In the genomic region with DNA sequence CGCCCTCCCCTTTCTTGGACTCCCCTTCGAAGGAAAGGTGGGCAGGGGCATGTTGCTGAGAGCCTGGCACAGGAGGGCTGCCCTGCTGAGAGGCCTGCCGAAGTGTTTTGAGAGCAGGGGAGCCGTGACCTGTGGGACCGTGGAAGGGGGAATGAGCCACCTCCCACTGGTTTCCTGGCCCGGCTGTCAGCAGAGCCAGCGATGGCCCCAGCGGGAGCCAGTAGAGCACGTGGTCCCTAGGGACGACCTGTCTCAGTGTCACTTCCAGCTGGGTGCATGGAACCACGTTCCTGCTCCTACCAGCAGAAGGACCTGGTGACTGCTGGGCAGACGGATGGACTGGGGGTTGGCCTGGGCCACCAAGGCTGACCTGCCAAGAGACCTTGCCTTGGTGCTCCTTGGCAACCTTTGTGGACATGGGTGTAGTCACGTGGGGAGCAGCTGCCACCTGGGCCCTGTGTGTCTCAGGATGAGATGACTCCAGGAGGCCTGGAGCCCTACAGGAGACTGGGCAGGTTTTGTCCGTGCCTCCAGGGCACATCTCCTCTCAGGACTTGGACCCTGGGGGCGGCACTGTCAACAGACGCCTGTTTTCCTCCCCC, we compare ENCODE assay signal across 21 cellular contexts. TPM values are rescaled to one million over a fixed set of nuclear protein-coding genes. Genes with fewer than 3 reads are reported as not detected.
"Had no signal": no experiment of that assay in that cellular context is flagged by ENCODE, and none has a peak within 500 bp of the region (broad histone marks: within the 10 kb centered on the region; RNA-seq: fewer than 3 reads in every experiment).

No MANE protein-coding gene starts in this region.

- ATAC-seq: foreskin keratinocyte; left ventricle myocardium superior; natural killer cell treated with Interleukin-12 subunit alpha and Interleukin-12 subunit beta and Interleukin-15 and Interleukin-18, amount 100 ng/mL, for 72 hours had no signal

- DNase-seq: activated CD4-positive, alpha-beta T cell treated with anti-CD3 and anti-CD28 coated beads for 1 hour; activated CD4-positive, alpha-beta T cell treated with anti-CD3 and anti-CD28 coated beads, Interleukin-2, amount 50 U/mL, for 4 hours; activated naive CD4-positive, alpha-beta T cell; activated naive CD8-positive, alpha-beta T cell treated with anti-CD3 and anti-CD28 coated beads, Interleukin-2, amount 10 ng/mL, durations not matched to agents 7 days and 5 days; activated T-cell treated with anti-CD3 and anti-CD28 coated beads for 4 hours; anterior cingulate cortex; brain microvascular endothelial cell; effector memory CD4-positive, alpha-beta T cell; foreskin keratinocyte; glutamatergic neuron; hypothalamus; left ventricle myocardium superior; mesendoderm; nucleus accumbens; posterior cingulate gyrus; retina; stimulated activated naive CD4-positive, alpha-beta T cell treated with Interleukin-2 at 50 U/mL for 16 hours had no signal

- H3K36me3 ChIP-seq: brain microvascular endothelial cell had no signal

- H3K36me3 Mint-ChIP-seq: activated naive CD8-positive, alpha-beta T cell treated with anti-CD3 and anti-CD28 coated beads, Interleukin-2, amount 10 ng/mL, durations not matched to agents 7 days and 5 days; natural killer cell treated with Interleukin-12 subunit alpha and Interleukin-12 subunit beta and Interleukin-15 and Interleukin-18, amount 100 ng/mL, for 72 hours; type B pancreatic cell had no signal

- H3K27ac Mint-ChIP-seq: activated naive CD8-positive, alpha-beta T cell treated with anti-CD3 and anti-CD28 coated beads, Interleukin-2, amount 10 ng/mL, durations not matched to agents 7 days and 5 days; natural killer cell treated with Interleukin-12 subunit alpha and Interleukin-12 subunit beta and Interleukin-15 and Interleukin-18, amount 100 ng/mL, for 72 hours had no signal

- H3K4me3 Mint-ChIP-seq: activated naive CD8-positive, alpha-beta T cell treated with anti-CD3 and anti-CD28 coated beads, Interleukin-2, amount 10 ng/mL, durations not matched to agents 7 days and 5 days; central memory CD8-positive, alpha-beta T cell; natural killer cell treated with Interleukin-12 subunit alpha and Interleukin-12 subunit beta and Interleukin-15 and Interleukin-18, amount 100 ng/mL, for 72 hours; type B pancreatic cell had no signal

- H3K27ac ChIP-seq: brain microvascular endothelial cell, coronary artery, foreskin keratinocyte had no signal

- H3K4me1 ChIP-seq: foreskin keratinocyte had no signal

- H3K9me3 Mint-ChIP-seq: activated naive CD8-positive, alpha-beta T cell treated with anti-CD3 and anti-CD28 coated beads, Interleukin-2, amount 10 ng/mL, durations not matched to agents 7 days and 5 days; central memory CD8-positive, alpha-beta T cell; natural killer cell treated with Interleukin-12 subunit alpha and Interleukin-12 subunit beta and Interleukin-15 and Interleukin-18, amount 100 ng/mL, for 72 hours; type B pancreatic cell had no signal

- H3K4me3 ChIP-seq: coronary artery had no signal

RNA-seq across cellular contexts. Expression of a gene that starts 34.6 kb away (rescaled TPM):
- total RNA-seq: natural killer cell treated with Interleukin-12 subunit alpha and Interleukin-12 subunit beta and Interleukin-15 and Interleukin-18, amount 100 ng/mL, for 72 hours had no signal
